8 cellular contexts compared by ENCODE assay signal in the genomic region with DNA sequence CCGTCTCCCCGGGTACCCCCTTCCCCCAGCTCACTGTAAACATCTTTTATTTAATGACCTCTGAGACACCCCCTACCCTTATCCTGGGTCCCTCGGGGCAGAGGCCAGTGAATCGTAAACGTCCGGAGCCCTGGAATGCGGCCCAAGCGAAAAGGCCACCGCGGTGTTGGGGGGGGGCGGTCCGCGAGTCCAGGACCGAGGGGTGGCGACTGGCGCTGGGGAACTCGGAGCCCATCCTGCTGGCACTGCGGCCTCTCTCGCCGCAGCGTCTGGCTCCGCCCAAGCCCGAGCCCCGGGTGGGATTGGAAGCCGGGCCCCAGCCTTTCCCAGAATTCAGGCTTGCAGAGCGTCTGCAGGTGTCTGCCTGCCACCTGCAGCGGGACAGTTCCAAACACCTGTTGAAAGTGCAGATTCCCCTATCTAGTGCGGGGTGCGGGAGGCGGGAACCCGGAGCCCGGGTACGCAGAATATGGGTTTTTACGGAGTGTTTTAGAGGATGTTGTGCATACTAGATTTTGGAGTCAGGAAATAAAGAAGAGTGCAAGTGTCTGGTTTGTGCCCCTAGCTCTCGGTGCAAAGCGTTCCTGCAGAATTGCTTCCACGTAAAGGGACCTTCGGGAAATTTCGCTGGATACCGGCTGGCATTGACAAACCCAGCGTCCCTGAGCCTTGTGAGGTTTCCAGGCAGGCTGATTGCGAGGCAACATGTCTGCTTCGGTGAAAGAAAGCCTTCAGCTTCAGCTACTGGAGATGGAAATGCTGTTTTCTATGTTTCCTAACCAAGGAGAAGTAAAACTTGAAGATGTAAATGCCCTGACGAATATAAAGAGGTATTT. TPM values are rescaled to one million over a fixed set of nuclear protein-coding genes. Genes with fewer than 3 reads are reported as not detected.
DNase-seq lines count a peak whose midpoint lies in the region; ATAC-seq and TF ChIP-seq lines count a peak whose summit lies in the region.

No MANE protein-coding gene starts in this region.

- peak overlapping the region; percentile 77 to 91 (median 83) for H3K4me2 ChIP-seq in BLaER1 treated with 17β-estradiol and CSF1 and Interleukin-3, amounts not matched to agents 10 nM and 100 nM

- CTCF ChIA-PET in RWPE1 (lab: Yijun Ruan, JAX) = interaction anchor here (0.6 to 1.2 kb wide), 2 partner anchors 86 to 126 kb away, joined by 3 to 4 read pairs; a partner anchor contains a TSS

- peak; percentile 28 for ATAC-seq in GM19035 (IDR thresholded peaks at IDR 0.05; ENCODE audit: unreplicated experiment)
- ATAC-seq in HG03354 (IDR thresholded peaks at IDR 0.05; ENCODE audit: poor library complexity, severe bottlenecking, unreplicated experiment) = peak; percentile 32

- no peaks in the 10 kb centered on the region for H4K20me1 ChIP-seq in BLaER1 treated with 17β-estradiol and CSF1 and Interleukin-3, amounts not matched to agents 10 nM and 100 nM

- H3K27ac ChIP-seq in BLaER1 treated with 17β-estradiol and CSF1 and Interleukin-3, amounts not matched to agents 10 nM and 100 nM = peak overlapping the region; percentile 59 to 82 (median 72); a peak in 21 of 22 replicates
- H3K27ac ChIP-seq in RWPE1 (peak overlapping the region; percentile 66; the same call in 1 of the 2 replicates), ascending aorta (peak overlapping the region; percentile 87 to 92)

- peaks cover 5 to 16% (median 8%) of the 10 kb centered on the region in 10 experiments; a peak in 12 of 20 replicates for H3K4me1 ChIP-seq in BLaER1 treated with 17β-estradiol and CSF1 and Interleukin-3, amounts not matched to agents 10 nM and 100 nM
- H3K4me1 ChIP-seq in ascending aorta = peaks cover 0 to 21% of the 10 kb centered on the region in 2 donors

- TF ChIP-seq CTCF in RWPE1 (conservative IDR thresholded peaks at IDR 0.05; ENCODE audit: low read depth) = no peak
- no peak for TF ChIP-seq CTCF in ascending aorta (IDR thresholded peaks at IDR 0.05)

- POLR2A ChIA-PET in RWPE1 (lab: Yijun Ruan, JAX; ENCODE audit: low non-redundant PET) = no interaction called here

- no peaks in the 10 kb centered on the region for H3K27me3 ChIP-seq in BLaER1 treated with 17β-estradiol and CSF1 and Interleukin-3, amounts not matched to agents 10 nM and 100 nM
- no peaks in the 10 kb centered on the region for H3K27me3 ChIP-seq in ascending aorta

- DNase-seq in RWPE1 (ENCODE audit: low spot score) (peak; percentile 36), ascending aorta (ENCODE audit: low spot score in 2 of 2) (peak in 1 of 2 donors; percentile 74), hepatic stellate cell (ENCODE audit: low spot score) (peak; percentile 55), posterior vena cava (ENCODE audit: low spot score) (peak; percentile 84), NK-92 (lab: John Stamatoyannopoulos, UW; ENCODE audit: unreplicated experiment) (no peak)

- H3K4me3 ChIP-seq in BLaER1 treated with 17β-estradiol and CSF1 and Interleukin-3, amounts not matched to agents 10 nM and 100 nM = peak overlapping the region; percentile 75 to 83 (median 80)
- H3K4me3 ChIP-seq in ascending aorta = peak overlapping the region; percentile 59 to 93

- H3K9me3 ChIP-seq in BLaER1 treated with 17β-estradiol and CSF1 and Interleukin-3, amounts not matched to agents 10 nM and 100 nM (replicated peaks in 1 of 11) = no peaks in the 10 kb centered on the region
- no peaks in the 10 kb centered on the region for H3K9me3 ChIP-seq in ascending aorta

- H3K9ac ChIP-seq in BLaER1 treated with 17β-estradiol and CSF1 and Interleukin-3, amounts not matched to agents 10 nM and 100 nM = peak overlapping the region; percentile 74 to 87 (median 83)

- intact Hi-C loops in ascending aorta (cut with DNase I) = loop anchor here (2.0 to 10.0 kb wide), 6 partner anchors 127 to 1571 kb away; a partner anchor contains a TSS
- intact Hi-C loops in posterior vena cava (cut with DNase I) = no loop called here

- H3K36me3 ChIP-seq in BLaER1 treated with 17β-estradiol and CSF1 and Interleukin-3, amounts not matched to agents 10 nM and 100 nM = no peaks in the 10 kb centered on the region; a peak in 1 of 22 replicates
- no peaks in the 10 kb centered on the region for H3K36me3 ChIP-seq in ascending aorta

RNA-seq across cellular contexts. Expression of a gene that starts 0.8 kb away (rescaled TPM):
- total RNA-seq in ascending aorta (3.5 TPM), posterior vena cava (1 to 10 TPM; 3.8 to 4.7 TPM)

RNA-seq across cellular contexts. Expression of a gene that starts 0.9 kb away (rescaled TPM):
- total RNA-seq in ascending aorta = 17.9 TPM
- 10 to 100 TPM; 39.6 to 44.2 TPM for total RNA-seq in posterior vena cava
